Comparison of ENCODE assay signal across 15 cellular contexts in genomic region chr3:12336099-12336498, GRCh38. TPM values are rescaled to one million over a fixed set of nuclear protein-coding genes. Genes with fewer than 3 reads are reported as not detected.
DNase-seq lines count a peak whose midpoint lies in the region; ATAC-seq and TF ChIP-seq lines count a peak whose summit lies in the region.
"Had no signal": no experiment of that assay in that cellular context is flagged by ENCODE, and none has a peak within 500 bp of the region (broad histone marks: within the 10 kb centered on the region; RNA-seq: fewer than 3 reads in every experiment).

No MANE protein-coding gene starts in this region.

- intact Hi-C loops in activated T-helper 2 cell treated with anti-CD3 and anti-CD28 coated beads, Interferon-gamma antibody, Interleukin-2, Interleukin-4, amounts not matched to agents 10 μg/mL and 5 μg/mL and 100 μg/mL, durations not matched to agents 14 hours and 24 hours and 36 hours (cut with micrococcal nuclease), result loop anchor here (1.0 to 5.0 kb wide), 6 partner anchors 10 to 146 kb away; partner anchors contain the start of gene TSEN2
- intact Hi-C loops in natural killer cell (cut with micrococcal nuclease), result no loop called here

- CTCF ChIA-PET in CD8-positive, alpha-beta memory T cell (lab: Charles Lee), result interaction anchor here (1.4 to 1.6 kb wide), 2 partner anchors 12 to 144 kb away, joined by 3 to 4 read pairs; no protein-coding TSS in a partner anchor

- peak overlapping the region in 7 of 8 donors; percentile 76 to 92 (median 88) for H3K27ac Mint-ChIP-seq in CD8-positive, alpha-beta memory T cell
- H3K27ac Mint-ChIP-seq in activated T-helper 2 cell treated with anti-CD3 and anti-CD28 coated beads, Interferon-gamma antibody, Interleukin-2, Interleukin-4, amounts not matched to agents 10 μg/mL and 5 μg/mL and 100 μg/mL, durations not matched to agents 14 hours and 24 hours and 36 hours, result peak overlapping the region; percentile 57
- peak overlapping the region; percentile 7 to 70 for H3K27ac Mint-ChIP-seq in natural killer cell

- peak; percentile 37 to 87 (median 42) for ATAC-seq in natural killer cell

- no peak for TF ChIP-seq EP300 in suprapubic skin (IDR thresholded peaks at IDR 0.05)

- no peaks in the 10 kb centered on the region for H3K9me3 ChIP-seq in CD8-positive, alpha-beta memory T cell (ENCODE audit: low read length)
- no peaks in the 10 kb centered on the region for H3K9me3 ChIP-seq in suprapubic skin
- H3K9me3 ChIP-seq: colonic mucosa, MG63 had no signal

- H3K4me1 ChIP-seq in CD8-positive, alpha-beta memory T cell (ENCODE audit: insufficient read depth, low read length), result no peaks in the 10 kb centered on the region
- H3K4me1 ChIP-seq in suprapubic skin, result no peaks in the 10 kb centered on the region
- H3K4me1 ChIP-seq: colonic mucosa had no signal

- POLR2A ChIA-PET in CD8-positive, alpha-beta memory T cell (lab: Charles Lee), result no interaction called here

- peak overlapping the region; percentile 16 to 77 (median 62) for H3K4me3 Mint-ChIP-seq in CD8-positive, alpha-beta memory T cell
- peak overlapping the region; percentile 20 for H3K4me3 Mint-ChIP-seq in activated T-helper 2 cell treated with anti-CD3 and anti-CD28 coated beads, Interferon-gamma antibody, Interleukin-2, Interleukin-4, amounts not matched to agents 10 μg/mL and 5 μg/mL and 100 μg/mL, durations not matched to agents 14 hours and 24 hours and 36 hours (ENCODE audit: low read depth)
- peak overlapping the region; percentile 63 for H3K4me3 Mint-ChIP-seq in natural killer cell

- TF ChIP-seq CTCF in NB4 (IDR thresholded peaks at IDR 0.05; ENCODE audit: low read depth, low read length) (no peak), natural killer cell (IDR thresholded peaks at IDR 0.05) (no peak), suprapubic skin (IDR thresholded peaks at IDR 0.05) (no peak)

- no peaks in the 10 kb centered on the region for H3K36me3 ChIP-seq in CD8-positive, alpha-beta memory T cell (ENCODE audit: insufficient read depth, low read length)
- no peaks in the 10 kb centered on the region for H3K36me3 ChIP-seq in suprapubic skin
- H3K36me3 ChIP-seq: colonic mucosa, MG63 had no signal

- H3K27me3 ChIP-seq in CD8-positive, alpha-beta memory T cell (ENCODE audit: insufficient read depth, low read length, poor library complexity, severe bottlenecking), result no peaks in the 10 kb centered on the region
- H3K27me3 ChIP-seq in suprapubic skin, result no peaks in the 10 kb centered on the region
- H3K27me3 ChIP-seq: colonic mucosa, MG63 had no signal

- H3K4me3 ChIP-seq in CD8-positive, alpha-beta memory T cell (ENCODE audit: low read length), result no peak overlapping the region
- peak overlapping the region; percentile 6 for H3K4me3 ChIP-seq in NB4 (ENCODE audit: low read depth, low read length)
- H3K4me3 ChIP-seq in suprapubic skin, result no peak overlapping the region
- H3K4me3 ChIP-seq: colonic mucosa, MG63 had no signal

- no peaks in the 10 kb centered on the region for H3K9me3 Mint-ChIP-seq in CD8-positive, alpha-beta memory T cell
- no peaks in the 10 kb centered on the region for H3K9me3 Mint-ChIP-seq in activated T-helper 2 cell treated with anti-CD3 and anti-CD28 coated beads, Interferon-gamma antibody, Interleukin-2, Interleukin-4, amounts not matched to agents 10 μg/mL and 5 μg/mL and 100 μg/mL, durations not matched to agents 14 hours and 24 hours and 36 hours
- no peaks in the 10 kb centered on the region for H3K9me3 Mint-ChIP-seq in natural killer cell

- H3K27ac ChIP-seq in CD8-positive, alpha-beta memory T cell (ENCODE audit: low read depth, low read length), result no peak overlapping the region
- no peak overlapping the region for H3K27ac ChIP-seq in suprapubic skin
- H3K27ac ChIP-seq: colonic mucosa had no signal

- WGBS in suprapubic skin, result 74% methylated on average over 3 of the region's 3 CpGs

- TF ChIP-seq POLR2A in NB4 (IDR thresholded peaks at IDR 0.05; ENCODE audit: extremely low read depth, insufficient read length), result no peak
- no peak for TF ChIP-seq POLR2A in suprapubic skin (IDR thresholded peaks at IDR 0.05)

- peak in 2 of 5 donors; percentile 32 to 46 for DNase-seq in CD8-positive, alpha-beta memory T cell
- peak; percentile 89 for DNase-seq in NB4 (ENCODE audit: low read depth)
- DNase-seq in activated T-helper 2 cell treated with anti-CD3 and anti-CD28 coated beads, Interferon-gamma antibody, Interleukin-2, Interleukin-4, amounts not matched to agents 10 μg/mL and 5 μg/mL and 100 μg/mL, durations not matched to agents 14 hours and 24 hours and 36 hours (ENCODE audit: low spot score), result peak; percentile 11
- DNase-seq in natural killer cell, result no peak
- no peak for DNase-seq in NCI-H1436 treated with DMSO at 0.1 percent for 48 hours (lab: John Stamatoyannopoulos, UW)
- DNase-seq in suprapubic skin (ENCODE audit: low spot score in 2 of 2), result no peak
- DNase-seq in occipital lobe (lab: John Stamatoyannopoulos, UW), result no peak
- DNase-seq: activated CD8-positive, alpha-beta memory T cell treated with anti-CD3 and anti-CD28 coated beads, Interleukin-2, amount 50 U/mL, for 48 hours; amniotic stem cell; colonic mucosa; EL; erythroblast; glutamatergic neuron; kidney; MG63 had no signal

- H3K27me3 Mint-ChIP-seq in CD8-positive, alpha-beta memory T cell, result no peaks in the 10 kb centered on the region
- peaks cover 1% of the 10 kb centered on the region for H3K27me3 Mint-ChIP-seq in activated T-helper 2 cell treated with anti-CD3 and anti-CD28 coated beads, Interferon-gamma antibody, Interleukin-2, Interleukin-4, amounts not matched to agents 10 μg/mL and 5 μg/mL and 100 μg/mL, durations not matched to agents 14 hours and 24 hours and 36 hours (ENCODE audit: low read depth)
- H3K27me3 Mint-ChIP-seq in natural killer cell (ENCODE audit: low read depth in 2 of 2), result no peaks in the 10 kb centered on the region

- H3K36me3 Mint-ChIP-seq in CD8-positive, alpha-beta memory T cell, result no peaks in the 10 kb centered on the region
- H3K36me3 Mint-ChIP-seq in activated T-helper 2 cell treated with anti-CD3 and anti-CD28 coated beads, Interferon-gamma antibody, Interleukin-2, Interleukin-4, amounts not matched to agents 10 μg/mL and 5 μg/mL and 100 μg/mL, durations not matched to agents 14 hours and 24 hours and 36 hours (ENCODE audit: low read depth), result peaks cover 7% of the 10 kb centered on the region
- H3K36me3 Mint-ChIP-seq in natural killer cell, result no peaks in the 10 kb centered on the region

- H3K4me1 Mint-ChIP-seq in CD8-positive, alpha-beta memory T cell, result peaks cover 11 to 18% (median 16%) of the 10 kb centered on the region in 3 donors
- peaks cover 27% of the 10 kb centered on the region for H3K4me1 Mint-ChIP-seq in activated T-helper 2 cell treated with anti-CD3 and anti-CD28 coated beads, Interferon-gamma antibody, Interleukin-2, Interleukin-4, amounts not matched to agents 10 μg/mL and 5 μg/mL and 100 μg/mL, durations not matched to agents 14 hours and 24 hours and 36 hours (ENCODE audit: low read depth)
- H3K4me1 Mint-ChIP-seq in natural killer cell, result peaks cover 12 to 18% of the 10 kb centered on the region in 2 donors

RNA-seq across cellular contexts. Expression of gene PPARG, which starts 47.2 kb away (rescaled TPM):
- total RNA-seq in CD8-positive, alpha-beta memory T cell, result under 1 TPM; 0.66 to 0.74 TPM
- polyA plus RNA-seq in CD8-positive, alpha-beta memory T cell, result not detected
- 40.1 and 43.6 TPM in 2 replicates for total RNA-seq in activated T-helper 2 cell treated with anti-CD3 and anti-CD28 coated beads, Interferon-gamma antibody, Interleukin-2, Interleukin-4, amounts not matched to agents 10 μg/mL and 5 μg/mL and 100 μg/mL, durations not matched to agents 14 hours and 24 hours and 36 hours
- total RNA-seq in natural killer cell, result under 1 TPM in 1 of 3 donors, not detected in 2; 0.21 TPM
- 10 to 100 TPM in 3 of 4 donors, 1 to 10 TPM in 1; 9.7 to 17.8 (median 11.7) TPM for total RNA-seq in suprapubic skin
- 0.94 TPM for total RNA-seq in occipital lobe

Comparison
In these comparisons a context has a peak if more than half of its experiments do, and no peak if none do; other contexts are left out.
1. DNase-seq: peak in NB4 (single experiment) and activated T-helper 2 cell treated with anti-CD3 and anti-CD28 coated beads, Interferon-gamma antibody, Interleukin-2, Interleukin-4, amounts not matched to agents 10 μg/mL and 5 μg/mL and 100 μg/mL, durations not matched to agents 14 hours and 24 hours and 36 hours (single experiment); none in natural killer cell (single experiment), NCI-H1436 treated with DMSO at 0.1 percent for 48 hours (single experiment), suprapubic skin (0 of 2) and occipital lobe (single experiment).
2. Peak in every context shown above with its lines, with median percentiles within 50 percentile points of each other: H3K27ac Mint-ChIP-seq and H3K4me3 Mint-ChIP-seq.